In the genomic region with DNA sequence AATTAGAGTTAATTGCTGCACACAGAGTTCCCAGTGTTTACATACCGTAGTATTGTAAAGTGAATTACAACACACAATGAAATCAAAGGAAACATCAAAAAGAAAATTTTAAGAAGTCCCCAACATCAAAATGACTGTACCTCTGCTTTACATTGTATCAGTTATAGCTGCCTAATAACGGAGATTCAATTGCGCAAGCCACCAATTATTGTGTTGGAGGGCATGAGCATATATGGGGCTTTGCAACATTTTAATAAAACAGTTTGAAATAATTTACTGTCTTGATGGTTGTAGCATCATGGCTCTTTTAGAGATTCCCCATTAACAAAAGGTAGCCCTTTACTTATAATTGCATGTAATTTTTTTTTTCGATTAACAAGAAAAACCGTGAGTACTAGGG, we compare ENCODE assay signal across 17 cellular contexts. TPM values are rescaled to one million over a fixed set of nuclear protein-coding genes. Genes with fewer than 3 reads are reported as not detected.
DNase-seq lines count a peak whose midpoint lies in the region; ATAC-seq and TF ChIP-seq lines count a peak whose summit lies in the region.
"Had no signal": no experiment of that assay in that cellular context is flagged by ENCODE, and none has a peak within 500 bp of the region (broad histone marks: within the 10 kb centered on the region; RNA-seq: fewer than 3 reads in every experiment).

No MANE protein-coding gene starts in this region.

- no peak overlapping the region for H2BK5ac ChIP-seq in IMR-90 (ENCODE audit: low read depth, low read length, poor library complexity, severe bottlenecking)

- no peaks in the 10 kb centered on the region for H3K4me1 ChIP-seq in IMR-90 (ENCODE audit: control insufficient read depth, insufficient read depth, low read length)
- H3K4me1 ChIP-seq: BLaER1, Caco-2 had no signal

- no peak for TF ChIP-seq CTCF in IMR-90 (conservative IDR thresholded peaks at IDR 0.05; ENCODE audit: low read depth, low read length)
- TF ChIP-seq CTCF in neural cell (IDR thresholded peaks at IDR 0.05; ENCODE audit: poor library complexity, severe bottlenecking): no peak

- no peak overlapping the region for H3K4me2 ChIP-seq in IMR-90 (ENCODE audit: low read depth, low read length)
- no peak overlapping the region for H3K4me2 ChIP-seq in neural cell (ENCODE audit: low read length)
- H3K4me2 ChIP-seq: BLaER1 had no signal

- H2AK9ac ChIP-seq in IMR-90 (replicated peaks; ENCODE audit: low read depth, low read length, poor library complexity): no peak overlapping the region

- H4K8ac ChIP-seq in IMR-90 (ENCODE audit: low read depth in 2 of 2, low read length in 2 of 2): no peak overlapping the region

- dilution Hi-C loops in IMR-90 (cut with HindIII; ENCODE audit: low sequenced_read_pairs, unreplicated experiment): no loop called here

- H3K4ac ChIP-seq in IMR-90 (ENCODE audit: low read depth, low read length): no peak overlapping the region

- no peaks in the 10 kb centered on the region for H3K36me3 Mint-ChIP-seq in activated CD4-positive, alpha-beta memory T cell treated with anti-CD3 and anti-CD28 coated beads, Interleukin-2, amount 10 ng/mL, durations not matched to agents 7 days and 5 days (ENCODE audit: low read depth)
- H3K36me3 Mint-ChIP-seq: CD4-positive, CD25-positive, alpha-beta regulatory T cell; CD8-positive, alpha-beta T cell had no signal

- no peaks in the 10 kb centered on the region for H4K20me1 ChIP-seq in IMR-90 (ENCODE audit: insufficient read depth, low read length)
- H4K20me1 ChIP-seq in neural cell (ENCODE audit: insufficient read depth): no peaks in the 10 kb centered on the region
- H4K20me1 ChIP-seq: BLaER1 had no signal

- H2AFZ ChIP-seq in IMR-90 (replicated peaks; ENCODE audit: low read length, poor library complexity) (no peak overlapping the region), neural cell (ENCODE audit: low read depth, low read length) (no peak overlapping the region)

- H3K27me3 Mint-ChIP-seq in activated CD4-positive, alpha-beta memory T cell treated with anti-CD3 and anti-CD28 coated beads, Interleukin-2, amount 10 ng/mL, durations not matched to agents 7 days and 5 days: peaks cover 2% of the 10 kb centered on the region

- H3K9ac ChIP-seq in IMR-90 (ENCODE audit: low read depth, low read length) (no peak overlapping the region), neural cell (ENCODE audit: low read length) (no peak overlapping the region)
- H3K9ac ChIP-seq: BLaER1 had no signal

- intact Hi-C loops in IMR-90 (cut with micrococcal nuclease): no loop called here

- no peak overlapping the region for H3K56ac ChIP-seq in IMR-90 (ENCODE audit: extremely low read depth, insufficient read depth, low read length)

- no peak overlapping the region for H3K4me3 ChIP-seq in IMR-90 (ENCODE audit: insufficient read depth, low read depth, low read length)
- H3K4me3 ChIP-seq in neural cell (ENCODE audit: low read length): peak overlapping the region; percentile 6
- H3K4me3 ChIP-seq: BLaER1 had no signal

- no peaks in the 10 kb centered on the region for H3K79me2 ChIP-seq in neural cell (replicated peaks; ENCODE audit: insufficient read depth, low read length)

- H3K23ac ChIP-seq in IMR-90 (ENCODE audit: low read depth, low read length): no peak overlapping the region

- H3K9me3 Mint-ChIP-seq in activated CD4-positive, alpha-beta memory T cell treated with anti-CD3 and anti-CD28 coated beads, Interleukin-2, amount 10 ng/mL, durations not matched to agents 7 days and 5 days: no peaks in the 10 kb centered on the region
- H3K9me3 Mint-ChIP-seq: CD8-positive, alpha-beta T cell had no signal

- no peak overlapping the region for H3K14ac ChIP-seq in IMR-90 (replicated peaks; ENCODE audit: low read depth, low read length)

- DNase-seq in NCI-H2227 treated with DMSO at 0.1 percent for 48 hours (lab: John Stamatoyannopoulos, UW) (peak; percentile 56), NCI-H2227 (lab: John Stamatoyannopoulos, UW; ENCODE audit: unreplicated experiment) (no peak), IMR-90 (no peak), activated gamma-delta T cell treated with Interleukin-2 at 50 U/mL for 16 hours (no peak)
- DNase-seq in activated CD4-positive, alpha-beta memory T cell treated with anti-CD3 and anti-CD28 coated beads, Interleukin-2, amount 10 ng/mL, durations not matched to agents 7 days and 5 days: no peak
- DNase-seq: Caco-2; CD4-positive, CD25-positive, alpha-beta regulatory T cell; CD8-positive, alpha-beta T cell; DMS153; DND-41; H9 had no signal

- no peak overlapping the region for H2AK5ac ChIP-seq in IMR-90 (ENCODE audit: low read depth, low read length)

- TF ChIP-seq EP300 in neural cell (conservative IDR thresholded peaks at IDR 0.05; ENCODE audit: poor library complexity, severe bottlenecking): no peak

- H3K27me3 ChIP-seq in IMR-90 (ENCODE audit: control insufficient read depth, insufficient read depth, low read length) (peaks cover 2% of the 10 kb centered on the region), neural cell (ENCODE audit: insufficient read depth, low read depth, low read length) (no peaks in the 10 kb centered on the region)
- H3K27me3 ChIP-seq: BLaER1 had no signal

- no peak overlapping the region for H2BK120ac ChIP-seq in IMR-90 (ENCODE audit: low read depth, low read length)

- H3K36me3 ChIP-seq in IMR-90 (ENCODE audit: control insufficient read depth, insufficient read depth, low read length): no peaks in the 10 kb centered on the region
- H3K36me3 ChIP-seq in neural cell (ENCODE audit: insufficient read depth, low read length): no peaks in the 10 kb centered on the region
- H3K36me3 ChIP-seq: BLaER1 had no signal

- no peak overlapping the region for H3K18ac ChIP-seq in IMR-90 (ENCODE audit: low read depth, low read length)

- no peak overlapping the region for H4K91ac ChIP-seq in IMR-90 (ENCODE audit: insufficient read depth, low read depth, low read length)

- H4K5ac ChIP-seq in IMR-90 (ENCODE audit: low read depth, low read length): no peak overlapping the region

- H3K27ac ChIP-seq in IMR-90 (ENCODE audit: insufficient read depth, low read length): no peak overlapping the region
- H3K27ac ChIP-seq in neural cell (ENCODE audit: low read length): peak overlapping the region; percentile 33
- H3K27ac ChIP-seq: 22Rv1, BLaER1, C4-2B had no signal

- H3K4me1 Mint-ChIP-seq in activated CD4-positive, alpha-beta memory T cell treated with anti-CD3 and anti-CD28 coated beads, Interleukin-2, amount 10 ng/mL, durations not matched to agents 7 days and 5 days: peaks cover 6% of the 10 kb centered on the region
- H3K4me1 Mint-ChIP-seq: B cell had no signal

- CTCF ChIA-PET in IMR-90 (lab: Yijun Ruan, JAX): no interaction called here
- CTCF ChIA-PET in activated CD4-positive, alpha-beta memory T cell treated with anti-CD3 and anti-CD28 coated beads, Interleukin-2, amount 10 ng/mL, durations not matched to agents 7 days and 5 days (lab: Charles Lee): interaction anchor here (1.7 to 2.3 kb wide), 2 partner anchors 11 to 256 kb away, joined by 4 to 9 read pairs; no protein-coding TSS in a partner anchor

- H3K4me3 Mint-ChIP-seq in activated CD4-positive, alpha-beta memory T cell treated with anti-CD3 and anti-CD28 coated beads, Interleukin-2, amount 10 ng/mL, durations not matched to agents 7 days and 5 days: no peak overlapping the region
- H3K4me3 Mint-ChIP-seq: B cell; CD4-positive, CD25-positive, alpha-beta regulatory T cell; CD8-positive, alpha-beta T cell; H9 had no signal

- H3K9me2 ChIP-seq in neural cell (ENCODE audit: insufficient read depth, low read length): no peaks in the 10 kb centered on the region

- H2BK15ac ChIP-seq in IMR-90 (ENCODE audit: low read depth, low read length): no peak overlapping the region

- TF ChIP-seq RAD21 in IMR-90 (IDR thresholded peaks at IDR 0.05; ENCODE audit: low read length) (no peak), neural cell (conservative IDR thresholded peaks at IDR 0.05) (no peak)

- no CpG with 5 or more reads among the region's 5 CpGs for WGBS in IMR-90 (ENCODE audit: extremely low coverage in 2 of 2, insufficient read length in 1 of 2), 2 experiments

- H3K79me1 ChIP-seq in IMR-90 (ENCODE audit: low read depth in 1 of 2, low read length in 2 of 2): no peaks in the 10 kb centered on the region

- no peak overlapping the region for H3K27ac Mint-ChIP-seq in activated CD4-positive, alpha-beta memory T cell treated with anti-CD3 and anti-CD28 coated beads, Interleukin-2, amount 10 ng/mL, durations not matched to agents 7 days and 5 days
- H3K27ac Mint-ChIP-seq: B cell; CD4-positive, CD25-positive, alpha-beta regulatory T cell; CD8-positive, alpha-beta T cell; H9 had no signal

- ATAC-seq in IMR-90 (ENCODE audit: low read depth): no peak
- ATAC-seq: CD8-positive, alpha-beta T cell; HCT116 had no signal

- H2BK20ac ChIP-seq in IMR-90 (ENCODE audit: low read depth, low read length): no peak overlapping the region

- no peaks in the 10 kb centered on the region for H3F3A ChIP-seq in neural cell (ENCODE audit: insufficient read depth, low read length, poor library complexity, severe bottlenecking)

- in situ Hi-C loops in IMR-90 (cut with MboI; ENCODE audit: low sequenced_read_pairs): no loop called here

- POLR2A ChIA-PET in IMR-90 (lab: Charles Lee; ENCODE audit: unreplicated experiment): no interaction called here
- POLR2A ChIA-PET in activated CD4-positive, alpha-beta memory T cell treated with anti-CD3 and anti-CD28 coated beads, Interleukin-2, amount 10 ng/mL, durations not matched to agents 7 days and 5 days (lab: Charles Lee): no interaction called here

- H3K9me3 ChIP-seq in IMR-90 (ENCODE audit: control insufficient read depth, insufficient read depth, low read length) (no peaks in the 10 kb centered on the region), neural cell (ENCODE audit: low read length) (no peaks in the 10 kb centered on the region)
- H3K9me3 ChIP-seq: BLaER1, Caco-2 had no signal

- TF ChIP-seq POLR2A in IMR-90 (IDR thresholded peaks at IDR 0.05; ENCODE audit: low read depth, low read length): no peak

- H3K9me1 ChIP-seq in IMR-90 (ENCODE audit: insufficient read depth, low read length): no peaks in the 10 kb centered on the region

- no TSS peak for BruUV-seq in IMR-90 (replicated peaks; lab: Mats Ljungman, UMichigan)

TF ChIP-seq in neural cell, 6 proteins besides CTCF, POLR2A, EP300 and RAD21 (continues in another document):
- TF ChIP-seq POLR2AphosphoS5 (IDR thresholded peaks at IDR 0.05) (no peak), EZH2 (IDR thresholded peaks at IDR 0.05; ENCODE audit: borderline replicate concordance, insufficient read depth, low read length, poor library complexity, severe bottlenecking) (no peak), SMC3 (conservative IDR thresholded peaks at IDR 0.05; ENCODE audit: poor library complexity) (no peak), MXI1 (conservative IDR thresholded peaks at IDR 0.05; ENCODE audit: poor library complexity, severe bottlenecking) (no peak), TAF1 (IDR thresholded peaks at IDR 0.05; ENCODE audit: low read depth) (no peak)

RNA-seq across cellular contexts. Expression of a gene that starts 55.8 kb away (rescaled TPM):
- 22.4 and 29.2 TPM in 2 replicates for total RNA-seq in IMR-90 (2012; rRNA removed)
- polyA plus RNA-seq in IMR-90 (2012; rRNA removed) (33.9 and 38.1 TPM in 2 replicates), neural cell (38.5 and 39.1 TPM in 2 replicates)
- 14.1 and 27.6 TPM in 2 replicates for polyA plus RNA-seq in IMR-90 (2012; cell fraction: cytosol; rRNA removed)
- 7.8 and 51.2 TPM in 2 replicates for polyA plus RNA-seq in IMR-90 (2012; cell fraction: nucleus; rRNA removed; ENCODE audit: low replicate concordance)
- polyA minus RNA-seq in neural cell: 36.2 and 37.5 TPM in 2 replicates
- 10 to 100 TPM; 57.3 to 59.7 TPM for total RNA-seq in activated CD4-positive, alpha-beta memory T cell treated with anti-CD3 and anti-CD28 coated beads, Interleukin-2, amount 10 ng/mL, durations not matched to agents 7 days and 5 days
